Comparison of ENCODE assay signal across 16 cellular contexts in the genomic region with DNA sequence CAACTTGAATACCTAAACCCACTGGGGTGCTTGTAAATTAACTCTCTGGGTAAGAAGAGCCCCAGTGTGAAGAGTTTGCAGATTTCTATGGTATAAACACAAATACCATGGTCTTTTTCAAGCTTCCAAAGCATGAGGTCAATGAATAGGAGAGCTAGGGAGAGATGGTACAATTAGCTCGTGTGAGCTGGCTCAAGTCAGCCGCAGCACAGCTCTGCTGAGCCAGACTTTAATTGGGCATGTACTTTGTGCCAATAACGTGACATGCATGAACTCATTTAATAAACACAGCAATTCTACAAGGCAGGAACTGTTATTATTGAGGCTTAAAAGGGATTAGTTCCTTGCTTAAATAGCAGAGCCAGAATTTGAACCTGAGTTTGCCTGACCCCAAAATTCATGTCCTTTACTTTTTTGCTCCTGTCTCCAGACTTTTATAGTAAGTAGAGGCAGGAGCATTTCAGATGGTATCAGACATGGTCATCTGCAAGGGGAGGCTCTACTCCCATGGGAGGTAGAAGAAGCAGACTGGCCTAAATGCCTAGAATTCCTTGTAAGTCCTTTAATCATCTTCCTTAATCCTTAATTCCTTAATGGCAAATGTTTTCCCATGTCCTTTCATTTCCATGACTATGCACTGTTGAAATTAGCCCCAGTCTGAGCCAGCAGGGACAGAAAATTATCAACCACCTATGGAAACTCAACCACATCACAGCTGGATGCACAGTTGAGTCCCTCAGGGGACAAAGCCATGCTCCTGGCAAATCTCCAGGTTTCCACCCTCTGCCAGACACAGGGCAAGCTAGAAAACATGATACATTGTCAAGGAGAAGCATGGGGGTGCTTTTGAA.
DNase-seq lines count a peak whose midpoint lies in the region; TF ChIP-seq lines count a peak whose summit lies in the region.
"Had no signal": no experiment of that assay in that cellular context is flagged by ENCODE, and none has a peak within 500 bp of the region (broad histone marks: within the 10 kb centered on the region; RNA-seq: fewer than 3 reads in every experiment).

No MANE protein-coding gene starts in this region.

- no peak overlapping the region for H3K4me3 Mint-ChIP-seq in neural progenitor cell
- H3K4me3 Mint-ChIP-seq: activated CD8-positive, alpha-beta T cell treated with anti-CD3 and anti-CD28 coated beads for 36 hours; CD8-positive, alpha-beta memory T cell had no signal

- H3K4me3 ChIP-seq in HUES64 (ENCODE audit: low read length) (no peak overlapping the region), parathyroid adenoma (ENCODE audit: low read depth, low read length) (no peak overlapping the region), neural progenitor cell (no peak overlapping the region), A673 (ENCODE audit: low read depth, low read length, poor library complexity, severe bottlenecking) (no peak overlapping the region)
- H3K4me3 ChIP-seq: dorsolateral prefrontal cortex, lung, MG63 had no signal

- H3K27ac ChIP-seq in HUES64 (ENCODE audit: low read depth, low read length), result peak overlapping the region; percentile 66; the same call in 1 of the 2 replicates
- H3K27ac ChIP-seq in parathyroid adenoma, result no peak overlapping the region
- H3K27ac ChIP-seq in neural progenitor cell, result no peak overlapping the region
- no peak overlapping the region for H3K27ac ChIP-seq in A673 (ENCODE audit: low read depth, low read length, poor library complexity, severe bottlenecking)
- H3K27ac ChIP-seq: dorsolateral prefrontal cortex had no signal

- WGBS in HUES64, result 61% methylated on average over 3 of the region's 3 CpGs

- H3K4me1 ChIP-seq in HUES64 (ENCODE audit: insufficient read depth, low read length) (peaks cover 15% of the 10 kb centered on the region), parathyroid adenoma (peaks cover 15% of the 10 kb centered on the region), neural progenitor cell (no peaks in the 10 kb centered on the region), A673 (ENCODE audit: insufficient read depth, low read length, poor library complexity, severe bottlenecking) (no peaks in the 10 kb centered on the region)

- no peaks in the 10 kb centered on the region for H3K27me3 ChIP-seq in HUES64 (ENCODE audit: insufficient read depth, low read length)
- no peaks in the 10 kb centered on the region for H3K27me3 ChIP-seq in parathyroid adenoma (ENCODE audit: control insufficient read depth, insufficient read depth, low read length)
- H3K27me3 ChIP-seq in neural progenitor cell, result no peaks in the 10 kb centered on the region
- no peaks in the 10 kb centered on the region for H3K27me3 ChIP-seq in A673 (replicated peaks; ENCODE audit: insufficient read depth, low read depth, low read length, poor library complexity)
- H3K27me3 ChIP-seq: dorsolateral prefrontal cortex, MG63 had no signal

- no TSS peak for BruUV-seq in A673 (replicated peaks; lab: Mats Ljungman, UMichigan)

- H3K9ac ChIP-seq in HUES64 (ENCODE audit: low read depth, low read length) (no peak overlapping the region), parathyroid adenoma (no peak overlapping the region), neural progenitor cell (no peak overlapping the region)

- DNase-seq in NCI-H1105 treated with DMSO at 0.1 percent for 48 hours (lab: John Stamatoyannopoulos, UW) (peak; percentile 7), NCI-H1105 (lab: John Stamatoyannopoulos, UW) (no peak), NCI-H82 (lab: John Stamatoyannopoulos, UW) (peak; percentile 84), neural progenitor cell (ENCODE audit: low spot score) (no peak), DMS79 treated with DMSO at 0.1 percent for 48 hours (lab: John Stamatoyannopoulos, UW) (no peak), A673 (ENCODE audit: low spot score) (no peak)
- DNase-seq: activated CD8-positive, alpha-beta T cell treated with anti-CD3 and anti-CD28 coated beads for 36 hours; CD8-positive, alpha-beta memory T cell; dorsolateral prefrontal cortex; HCEC 1CT; MG63; SIG-M5; small intestine had no signal

- intact Hi-C loops in A673 (cut with micrococcal nuclease; ENCODE audit: unreplicated experiment), result no loop called here

- no peaks in the 10 kb centered on the region for H3K36me3 Mint-ChIP-seq in neural progenitor cell

- peak overlapping the region; percentile 11 for H3K4me2 ChIP-seq in parathyroid adenoma (ENCODE audit: low read length)
- no peak overlapping the region for H3K4me2 ChIP-seq in neural progenitor cell

- H3K9me3 ChIP-seq in HUES64 (ENCODE audit: insufficient read depth, low read depth, low read length) (peaks cover 9% of the 10 kb centered on the region; the same call in 1 of the 2 replicates), parathyroid adenoma (ENCODE audit: control insufficient read depth, low read length) (no peaks in the 10 kb centered on the region), neural progenitor cell (ENCODE audit: low read depth) (no peaks in the 10 kb centered on the region), A673 (ENCODE audit: low read depth, low read length, poor library complexity, severe bottlenecking) (peaks cover 21% of the 10 kb centered on the region)
- H3K9me3 ChIP-seq: MG63 had no signal

- H4K20me1 ChIP-seq in neural progenitor cell (ENCODE audit: low read depth), result no peaks in the 10 kb centered on the region

- H3K79me2 ChIP-seq in parathyroid adenoma (no peaks in the 10 kb centered on the region), neural progenitor cell (ENCODE audit: low read depth) (no peaks in the 10 kb centered on the region)

- POLR2A ChIA-PET in A673 (lab: Charles Lee; ENCODE audit: low non-redundant PET), result no interaction called here

- H3F3A ChIP-seq in neural progenitor cell (ENCODE audit: low read depth), result no peaks in the 10 kb centered on the region

- H3K27me3 Mint-ChIP-seq in neural progenitor cell (ENCODE audit: insufficient read depth, low read depth), result peaks cover 2% of the 10 kb centered on the region
- H3K27me3 Mint-ChIP-seq: activated CD8-positive, alpha-beta T cell treated with anti-CD3 and anti-CD28 coated beads for 36 hours; CD8-positive, alpha-beta memory T cell had no signal

- TF ChIP-seq CTCF in parathyroid adenoma (IDR thresholded peaks at IDR 0.05), result no peak
- TF ChIP-seq CTCF in neural progenitor cell (IDR thresholded peaks at IDR 0.05), result no peak
- no peak for TF ChIP-seq CTCF in A673 (conservative IDR thresholded peaks at IDR 0.05; ENCODE audit: low read depth, low read length)

- H2AFZ ChIP-seq in parathyroid adenoma (no peak overlapping the region), neural progenitor cell (replicated peaks) (no peak overlapping the region)

- no peak overlapping the region for H3K27ac Mint-ChIP-seq in neural progenitor cell
- H3K27ac Mint-ChIP-seq: activated CD8-positive, alpha-beta T cell treated with anti-CD3 and anti-CD28 coated beads for 36 hours; CD8-positive, alpha-beta memory T cell had no signal

- H3K36me3 ChIP-seq in HUES64 (ENCODE audit: insufficient read depth, low read length), result no peaks in the 10 kb centered on the region
- H3K36me3 ChIP-seq in parathyroid adenoma (ENCODE audit: control insufficient read depth, insufficient read depth, low read length), result no peaks in the 10 kb centered on the region
- H3K36me3 ChIP-seq in neural progenitor cell, result no peaks in the 10 kb centered on the region
- H3K36me3 ChIP-seq in A673 (ENCODE audit: insufficient read depth, low read length, poor library complexity, severe bottlenecking), result no peaks in the 10 kb centered on the region
- H3K36me3 ChIP-seq: MG63 had no signal

- CTCF ChIA-PET in A673 (lab: Charles Lee), result no interaction called here

- H3K9me3 Mint-ChIP-seq in neural progenitor cell, result peaks cover 4% of the 10 kb centered on the region

- peaks cover 4% of the 10 kb centered on the region for H3K4me1 Mint-ChIP-seq in neural progenitor cell
- H3K4me1 Mint-ChIP-seq: CD8-positive, alpha-beta memory T cell had no signal

Comparison
In these comparisons a context has a peak if more than half of its experiments do, and no peak if none do; other contexts are left out.
1. DNase-seq: peak in NCI-H1105 treated with DMSO at 0.1 percent for 48 hours (single experiment) and NCI-H82 (single experiment); none in NCI-H1105 (single experiment), neural progenitor cell (single experiment), DMS79 treated with DMSO at 0.1 percent for 48 hours (single experiment) and A673 (single experiment).